ENCODE assay signal across 12 cellular contexts in the genomic region with DNA sequence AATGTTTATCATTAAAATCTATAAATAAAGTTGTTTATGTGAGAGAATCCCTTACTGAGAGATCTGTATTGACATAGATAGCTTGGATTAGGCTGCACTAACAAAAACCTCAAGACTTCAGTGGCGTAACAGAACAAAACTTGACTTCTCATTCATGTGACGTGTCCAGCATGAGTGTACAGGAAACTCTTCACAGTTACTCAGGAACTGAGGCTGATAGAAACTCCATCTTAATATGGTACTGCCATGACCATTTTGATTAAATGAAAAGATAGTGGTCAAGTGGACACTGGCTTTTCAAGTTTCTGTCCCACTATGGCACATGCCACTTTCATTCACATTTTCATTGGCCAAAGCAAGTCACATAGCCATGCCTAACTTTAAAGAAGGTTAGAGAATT. TPM values are rescaled to one million over a fixed set of nuclear protein-coding genes. Genes with fewer than 3 reads are reported as not detected.
DNase-seq lines count a peak whose midpoint lies in the region; ATAC-seq and TF ChIP-seq lines count a peak whose summit lies in the region.
"Had no signal": no experiment of that assay in that cellular context is flagged by ENCODE, and none has a peak within 500 bp of the region (broad histone marks: within the 10 kb centered on the region; RNA-seq: fewer than 3 reads in every experiment).

No MANE protein-coding gene starts in this region.

- peak overlapping the region; percentile 43 for H3K27ac Mint-ChIP-seq in stimulated activated effector memory CD8-positive, alpha-beta T cell treated with anti-CD3 and anti-CD28 coated beads, Interleukin-12 subunit alpha, Interleukin-12 subunit beta, amount 100 ng/mL, for 72 hours
- no peak overlapping the region for H3K27ac Mint-ChIP-seq in type B pancreatic cell

- peaks cover 26% of the 10 kb centered on the region for H3K4me1 Mint-ChIP-seq in stimulated activated effector memory CD8-positive, alpha-beta T cell treated with anti-CD3 and anti-CD28 coated beads, Interleukin-12 subunit alpha, Interleukin-12 subunit beta, amount 100 ng/mL, for 72 hours
- H3K4me1 Mint-ChIP-seq in type B pancreatic cell (ENCODE audit: unreplicated experiment): peaks cover 10% of the 10 kb centered on the region

- ATAC-seq in SK-N-SH treated with all-trans-retinoic acid at 6 μM for 48 hours (0 out of 3 replicates have a peak, but pooled peaks have one; percentile 0), HG03439 (IDR thresholded peaks at IDR 0.05; ENCODE audit: unreplicated experiment) (no peak)
- ATAC-seq in stimulated activated effector memory CD8-positive, alpha-beta T cell treated with anti-CD3 and anti-CD28 coated beads, Interleukin-12 subunit alpha, Interleukin-12 subunit beta, amount 100 ng/mL, for 72 hours: no peak

- H3K27me3 Mint-ChIP-seq in type B pancreatic cell: no peaks in the 10 kb centered on the region

- no peak overlapping the region for H3K4me3 Mint-ChIP-seq in stimulated activated effector memory CD8-positive, alpha-beta T cell treated with anti-CD3 and anti-CD28 coated beads, Interleukin-12 subunit alpha, Interleukin-12 subunit beta, amount 100 ng/mL, for 72 hours
- no peak overlapping the region for H3K4me3 Mint-ChIP-seq in type B pancreatic cell

- no peak for TF ChIP-seq CTCF in type B pancreatic cell (conservative IDR thresholded peaks at IDR 0.05)

- DNase-seq in HT1080 (ENCODE audit: low read depth) (peak; percentile 89), fibroblast of peridontal ligament (ENCODE audit: extremely low read depth) (peak; percentile 85), DMS 273 treated with DMSO at 0.1 percent for 48 hours (lab: John Stamatoyannopoulos, UW) (no peak), type B pancreatic cell (ENCODE audit: extremely low spot score, unreplicated experiment) (no peak)
- DNase-seq in stimulated activated effector memory CD8-positive, alpha-beta T cell treated with anti-CD3 and anti-CD28 coated beads, Interleukin-12 subunit alpha, Interleukin-12 subunit beta, amount 100 ng/mL, for 72 hours (ENCODE audit: low spot score in 2 of 2): no peak
- DNase-seq: colonic mucosa; DMS79 treated with DMSO at 0.1 percent for 48 hours; NCI-H1436 treated with DMSO at 0.1 percent for 48 hours; stimulated activated CD4-positive, alpha-beta T cell treated with anti-CD3 and anti-CD28 coated beads, Interleukin-15, amount 100 ng/mL, for 24 hours; stimulated activated naive CD4-positive, alpha-beta T cell had no signal

- H3K9me3 Mint-ChIP-seq in stimulated activated effector memory CD8-positive, alpha-beta T cell treated with anti-CD3 and anti-CD28 coated beads, Interleukin-12 subunit alpha, Interleukin-12 subunit beta, amount 100 ng/mL, for 72 hours: no peaks in the 10 kb centered on the region
- H3K9me3 Mint-ChIP-seq in type B pancreatic cell: no peaks in the 10 kb centered on the region

- H3K36me3 Mint-ChIP-seq in stimulated activated effector memory CD8-positive, alpha-beta T cell treated with anti-CD3 and anti-CD28 coated beads, Interleukin-12 subunit alpha, Interleukin-12 subunit beta, amount 100 ng/mL, for 72 hours: peaks cover 36% of the 10 kb centered on the region
- H3K36me3 Mint-ChIP-seq in type B pancreatic cell: peaks cover 5% of the 10 kb centered on the region

TF ChIP-seq in SK-N-SH treated with all-trans-retinoic acid at 6 μM for 48 hours, 23 proteins besides CTCF, POLR2A, EP300 and RAD21:
- TF ChIP-seq ZNF70 (CRISPR knock-in tag; IDR thresholded peaks at IDR 0.05) (no peak), GLIS3 (CRISPR knock-in tag; IDR thresholded peaks at IDR 0.05) (no peak), TCF4 (CRISPR knock-in tag; IDR thresholded peaks at IDR 0.05; ENCODE audit: borderline replicate concordance) (no peak), CSDC2 (CRISPR knock-in tag; IDR thresholded peaks at IDR 0.05) (no peak), TOX (CRISPR knock-in tag; IDR thresholded peaks at IDR 0.05; ENCODE audit: borderline replicate concordance) (no peak), BACH2 (CRISPR knock-in tag; IDR thresholded peaks at IDR 0.05; ENCODE audit: borderline replicate concordance) (no peak), ZFP3 (CRISPR knock-in tag; IDR thresholded peaks at IDR 0.05) (no peak), ZFP30 (CRISPR knock-in tag; IDR thresholded peaks at IDR 0.05) (no peak), ZNF8 (CRISPR knock-in tag; IDR thresholded peaks at IDR 0.05) (no peak), ZC3H10 (CRISPR knock-in tag; IDR thresholded peaks at IDR 0.05) (no peak)
- TF ChIP-seq, protein P1, sequence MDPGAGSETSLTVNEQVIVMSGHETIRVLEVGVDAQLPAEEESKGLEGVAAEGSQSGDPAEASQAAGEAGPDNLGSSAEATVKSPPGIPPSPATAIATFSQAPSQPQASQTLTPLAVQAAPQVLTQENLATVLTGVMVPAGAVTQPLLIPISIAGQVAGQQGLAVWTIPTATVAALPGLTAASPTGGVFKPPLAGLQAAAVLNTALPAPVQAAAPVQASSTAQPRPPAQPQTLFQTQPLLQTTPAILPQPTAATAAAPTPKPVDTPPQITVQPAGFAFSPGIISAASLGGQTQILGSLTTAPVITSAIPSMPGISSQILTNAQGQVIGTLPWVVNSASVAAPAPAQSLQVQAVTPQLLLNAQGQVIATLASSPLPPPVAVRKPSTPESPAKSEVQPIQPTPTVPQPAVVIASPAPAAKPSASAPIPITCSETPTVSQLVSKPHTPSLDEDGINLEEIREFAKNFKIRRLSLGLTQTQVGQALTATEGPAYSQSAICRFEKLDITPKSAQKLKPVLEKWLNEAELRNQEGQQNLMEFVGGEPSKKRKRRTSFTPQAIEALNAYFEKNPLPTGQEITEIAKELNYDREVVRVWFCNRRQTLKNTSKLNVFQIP (CRISPR knock-in tag; IDR thresholded peaks at IDR 0.05; ENCODE audit: borderline replicate concordance, low read depth): no peak
- TF ChIP-seq, protein P2, sequence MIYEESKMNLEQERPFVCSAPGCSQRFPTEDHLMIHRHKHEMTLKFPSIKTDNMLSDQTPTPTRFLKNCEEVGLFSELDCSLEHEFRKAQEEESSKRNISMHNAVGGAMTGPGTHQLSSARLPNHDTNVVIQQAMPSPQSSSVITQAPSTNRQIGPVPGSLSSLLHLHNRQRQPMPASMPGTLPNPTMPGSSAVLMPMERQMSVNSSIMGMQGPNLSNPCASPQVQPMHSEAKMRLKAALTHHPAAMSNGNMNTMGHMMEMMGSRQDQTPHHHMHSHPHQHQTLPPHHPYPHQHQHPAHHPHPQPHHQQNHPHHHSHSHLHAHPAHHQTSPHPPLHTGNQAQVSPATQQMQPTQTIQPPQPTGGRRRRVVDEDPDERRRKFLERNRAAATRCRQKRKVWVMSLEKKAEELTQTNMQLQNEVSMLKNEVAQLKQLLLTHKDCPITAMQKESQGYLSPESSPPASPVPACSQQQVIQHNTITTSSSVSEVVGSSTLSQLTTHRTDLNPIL (CRISPR knock-in tag; IDR thresholded peaks at IDR 0.05; ENCODE audit: low read depth): no peak
- TF ChIP-seq, protein P3, sequence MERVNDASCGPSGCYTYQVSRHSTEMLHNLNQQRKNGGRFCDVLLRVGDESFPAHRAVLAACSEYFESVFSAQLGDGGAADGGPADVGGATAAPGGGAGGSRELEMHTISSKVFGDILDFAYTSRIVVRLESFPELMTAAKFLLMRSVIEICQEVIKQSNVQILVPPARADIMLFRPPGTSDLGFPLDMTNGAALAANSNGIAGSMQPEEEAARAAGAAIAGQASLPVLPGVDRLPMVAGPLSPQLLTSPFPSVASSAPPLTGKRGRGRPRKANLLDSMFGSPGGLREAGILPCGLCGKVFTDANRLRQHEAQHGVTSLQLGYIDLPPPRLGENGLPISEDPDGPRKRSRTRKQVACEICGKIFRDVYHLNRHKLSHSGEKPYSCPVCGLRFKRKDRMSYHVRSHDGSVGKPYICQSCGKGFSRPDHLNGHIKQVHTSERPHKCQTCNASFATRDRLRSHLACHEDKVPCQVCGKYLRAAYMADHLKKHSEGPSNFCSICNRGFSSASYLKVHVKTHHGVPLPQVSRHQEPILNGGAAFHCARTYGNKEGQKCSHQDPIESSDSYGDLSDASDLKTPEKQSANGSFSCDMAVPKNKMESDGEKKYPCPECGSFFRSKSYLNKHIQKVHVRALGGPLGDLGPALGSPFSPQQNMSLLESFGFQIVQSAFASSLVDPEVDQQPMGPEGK (CRISPR knock-in tag; IDR thresholded peaks at IDR 0.05; ENCODE audit: borderline replicate concordance): no peak
- TF ChIP-seq, protein P4, sequence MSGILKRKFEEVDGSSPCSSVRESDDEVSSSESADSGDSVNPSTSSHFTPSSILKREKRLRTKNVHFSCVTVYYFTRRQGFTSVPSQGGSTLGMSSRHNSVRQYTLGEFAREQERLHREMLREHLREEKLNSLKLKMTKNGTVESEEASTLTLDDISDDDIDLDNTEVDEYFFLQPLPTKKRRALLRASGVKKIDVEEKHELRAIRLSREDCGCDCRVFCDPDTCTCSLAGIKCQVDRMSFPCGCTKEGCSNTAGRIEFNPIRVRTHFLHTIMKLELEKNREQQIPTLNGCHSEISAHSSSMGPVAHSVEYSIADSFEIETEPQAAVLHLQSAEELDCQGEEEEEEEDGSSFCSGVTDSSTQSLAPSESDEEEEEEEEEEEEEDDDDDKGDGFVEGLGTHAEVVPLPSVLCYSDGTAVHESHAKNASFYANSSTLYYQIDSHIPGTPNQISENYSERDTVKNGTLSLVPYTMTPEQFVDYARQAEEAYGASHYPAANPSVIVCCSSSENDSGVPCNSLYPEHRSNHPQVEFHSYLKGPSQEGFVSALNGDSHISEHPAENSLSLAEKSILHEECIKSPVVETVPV (CRISPR knock-in tag; IDR thresholded peaks at IDR 0.05): no peak
TF ChIP-seq in SK-N-SH treated with all-trans-retinoic acid at 6 μM for 48 hours: peak in this region for 0.

RNA-seq across cellular contexts. Expression of a gene that starts 3.7 kb away (rescaled TPM):
- total RNA-seq in HT1080 (2014; rRNA removed; shearing (Covaris generic)): 11.6 and 14.1 TPM in 2 replicates
- 21.3 and 24.6 TPM in 2 replicates for polyA plus RNA-seq in HT1080 (2015; cell fraction: cytosol; rRNA removed)
- 28.4 and 29.2 TPM in 2 replicates for polyA plus RNA-seq in HT1080 (2015; cell fraction: nucleus; rRNA removed)
- 6.4 and 24.4 TPM in 2 replicates for total RNA-seq in type B pancreatic cell (ENCODE audit: low replicate concordance)

Comparison
In these comparisons a context has a peak if more than half of its experiments do, and no peak if none do; other contexts are left out.
1. DNase-seq: peak in HT1080 (single experiment) and fibroblast of peridontal ligament (single experiment); none in stimulated activated effector memory CD8-positive, alpha-beta T cell treated with anti-CD3 and anti-CD28 coated beads, Interleukin-12 subunit alpha, Interleukin-12 subunit beta, amount 100 ng/mL, for 72 hours (0 of 2), DMS 273 treated with DMSO at 0.1 percent for 48 hours (single experiment) and type B pancreatic cell (single experiment).